8 cellular contexts compared by ENCODE assay signal in genomic region chr13:67238277-67238859, GRCh38. TPM values are rescaled to one million over a fixed set of nuclear protein-coding genes. Genes with fewer than 3 reads are reported as not detected.
DNase-seq lines count a peak whose midpoint lies in the region; ATAC-seq and TF ChIP-seq lines count a peak whose summit lies in the region.

No MANE protein-coding gene starts in this region.

- no peaks in the 10 kb centered on the region for H3K36me3 Mint-ChIP-seq in endodermal cell (ENCODE audit: low read depth)
- no peaks in the 10 kb centered on the region for H3K36me3 Mint-ChIP-seq in activated T-cell treated with anti-CD3 and anti-CD28 coated beads, Interleukin-2, amount 50 U/mL, for 24 hours (ENCODE audit: low read depth)

- TF ChIP-seq CTCF in left ventricle myocardium inferior (IDR thresholded peaks at IDR 0.05; ENCODE audit: borderline replicate concordance) (peak; percentile 87), endodermal cell (conservative IDR thresholded peaks at IDR 0.05) (peak; percentile 91)

- peaks cover 26% of the 10 kb centered on the region for H3K4me1 Mint-ChIP-seq in endodermal cell
- no peaks in the 10 kb centered on the region for H3K4me1 Mint-ChIP-seq in activated T-cell treated with anti-CD3 and anti-CD28 coated beads, Interleukin-2, amount 50 U/mL, for 24 hours (ENCODE audit: low read depth)

- H3K27me3 Mint-ChIP-seq in endodermal cell (ENCODE audit: insufficient read depth) = no peaks in the 10 kb centered on the region
- H3K27me3 Mint-ChIP-seq in activated T-cell treated with anti-CD3 and anti-CD28 coated beads, Interleukin-2, amount 50 U/mL, for 24 hours = no peaks in the 10 kb centered on the region

- ATAC-seq in left ventricle myocardium superior (no peak), HG02938 (IDR thresholded peaks at IDR 0.05; ENCODE audit: unreplicated experiment) (peak; percentile 88)

- no peak for DNase-seq in left ventricle myocardium inferior
- no peak for DNase-seq in left ventricle myocardium superior
- peak; percentile 28 for DNase-seq in NCI-H82 treated with DMSO at 0.1 percent for 48 hours (lab: John Stamatoyannopoulos, UW; ENCODE audit: unreplicated experiment)
- DNase-seq in endodermal cell = no peak
- DNase-seq in pons (ENCODE audit: low spot score) = peak; percentile 73
- no peak for DNase-seq in activated T-cell treated with anti-CD3 and anti-CD28 coated beads, Interleukin-2, amount 50 U/mL, for 24 hours
- DNase-seq in NCI-H226 = no peak

- peaks cover 7% of the 10 kb centered on the region for H3K4me1 ChIP-seq in left ventricle myocardium inferior
- H3K4me1 ChIP-seq in endodermal cell (ENCODE audit: control insufficient read depth, insufficient read depth, low read length) = peaks cover 4% of the 10 kb centered on the region

- H3K9me3 ChIP-seq in left ventricle myocardium inferior (replicated peaks) = no peaks in the 10 kb centered on the region
- no peaks in the 10 kb centered on the region for H3K9me3 ChIP-seq in endodermal cell (ENCODE audit: control insufficient read depth, low read length)

- H3K4me3 ChIP-seq in left ventricle myocardium inferior (no peak overlapping the region), endodermal cell (ENCODE audit: low read length) (no peak overlapping the region)

- H3K27ac ChIP-seq in left ventricle myocardium inferior (replicated peaks) (no peak overlapping the region), endodermal cell (ENCODE audit: low read depth, low read length) (no peak overlapping the region)

- H3K9ac ChIP-seq in endodermal cell (ENCODE audit: extremely low read depth, low read length, poor library complexity, severe bottlenecking) = no peak overlapping the region

- H3K36me3 ChIP-seq in left ventricle myocardium inferior (no peaks in the 10 kb centered on the region), endodermal cell (ENCODE audit: control insufficient read depth, insufficient read depth, low read length) (no peaks in the 10 kb centered on the region)

- H3K27me3 ChIP-seq in left ventricle myocardium inferior (ENCODE audit: low read depth) (no peaks in the 10 kb centered on the region), endodermal cell (ENCODE audit: control insufficient read depth, insufficient read depth, low read length, poor library complexity, severe bottlenecking) (no peaks in the 10 kb centered on the region)

- H3K4me3 Mint-ChIP-seq in endodermal cell = no peak overlapping the region
- no peak overlapping the region for H3K4me3 Mint-ChIP-seq in activated T-cell treated with anti-CD3 and anti-CD28 coated beads, Interleukin-2, amount 50 U/mL, for 24 hours

- no peaks in the 10 kb centered on the region for H3K9me3 Mint-ChIP-seq in endodermal cell
- no peaks in the 10 kb centered on the region for H3K9me3 Mint-ChIP-seq in activated T-cell treated with anti-CD3 and anti-CD28 coated beads, Interleukin-2, amount 50 U/mL, for 24 hours

- H3K27ac Mint-ChIP-seq in endodermal cell = no peak overlapping the region
- no peak overlapping the region for H3K27ac Mint-ChIP-seq in activated T-cell treated with anti-CD3 and anti-CD28 coated beads, Interleukin-2, amount 50 U/mL, for 24 hours

- intact Hi-C loops in left ventricle myocardium inferior (cut with micrococcal nuclease) (no loop called here), left ventricle myocardium superior (cut with micrococcal nuclease) (no loop called here)

RNA-seq across cellular contexts. Expression of gene PCDH9, which starts 8.2 kb away (rescaled TPM):
- total RNA-seq in left ventricle myocardium inferior = 14.7 TPM
- 12.9 TPM for total RNA-seq in left ventricle myocardium superior
- total RNA-seq in endodermal cell = 1 to 10 TPM in 1 of 2 donors, under 1 TPM in 1; 0.95 to 1.8 TPM
- polyA plus RNA-seq in endodermal cell (2013, experiment 1 of 2) = 4.3 TPM
- polyA plus RNA-seq in endodermal cell (2013, experiment 2 of 2) = 3.9 TPM

Comparison
In these comparisons a context has a peak if more than half of its experiments do, and no peak if none do; other contexts are left out.
1. DNase-seq: peak in NCI-H82 treated with DMSO at 0.1 percent for 48 hours (single experiment) and pons (single experiment); none in left ventricle myocardium inferior (single experiment), left ventricle myocardium superior (single experiment), endodermal cell (single experiment), activated T-cell treated with anti-CD3 and anti-CD28 coated beads, Interleukin-2, amount 50 U/mL, for 24 hours (single experiment) and NCI-H226 (single experiment).